13 cellular contexts compared by ENCODE assay signal in the genomic region with DNA sequence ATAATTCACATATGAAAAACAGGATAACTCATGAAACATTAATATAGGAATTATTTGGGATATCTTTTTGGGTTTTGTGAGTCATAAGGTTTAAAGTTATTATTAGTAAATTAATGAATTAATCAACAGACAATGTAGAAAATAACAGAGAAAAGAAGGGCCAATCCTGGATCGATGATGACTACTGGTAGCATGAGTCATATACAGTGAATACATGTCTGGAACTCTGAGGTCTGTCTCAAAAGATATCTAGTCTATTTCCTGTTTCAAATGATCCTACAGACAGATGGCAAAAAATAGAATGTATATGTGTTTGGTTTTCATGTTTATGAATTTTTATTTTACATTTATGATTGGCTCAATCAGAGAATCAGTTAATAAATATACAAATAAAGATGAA.
"Had no signal": no experiment of that assay in that cellular context is flagged by ENCODE, and none has a peak within 500 bp of the region (broad histone marks: within the 10 kb centered on the region; RNA-seq: fewer than 3 reads in every experiment).

No MANE protein-coding gene starts in this region.

- H3K36me3 ChIP-seq: ascending aorta, esophagus muscularis mucosa, lower lobe of right lung, sigmoid colon had no signal

- ATAC-seq: activated CD4-positive, CD25-positive, alpha-beta regulatory T cell treated with anti-CD3 and anti-CD28 coated beads, Interleukin-2, amount 50 U/mL, for 24 hours; lower lobe of right lung; stimulated activated effector memory CD8-positive, alpha-beta T cell treated with anti-CD3 and anti-CD28 coated beads, Interleukin-12 subunit alpha, Interleukin-12 subunit beta, amount 100 ng/mL, for 72 hours had no signal

- H3K27me3 ChIP-seq: ascending aorta, esophagus muscularis mucosa, sigmoid colon had no signal

- H3K4me1 ChIP-seq: ascending aorta, esophagus muscularis mucosa, lower lobe of right lung, sigmoid colon had no signal

- H3K4me3 ChIP-seq: ascending aorta, esophagus muscularis mucosa, lower lobe of right lung, sigmoid colon had no signal

- H3K27ac ChIP-seq: ascending aorta, esophagus muscularis mucosa, lower lobe of right lung, sigmoid colon had no signal

- H3K9me3 ChIP-seq: ascending aorta, esophagus muscularis mucosa, lower lobe of right lung, sigmoid colon had no signal

- DNase-seq: activated CD4-positive, alpha-beta T cell treated with anti-CD3 and anti-CD28 coated beads, Interleukin-2, amount 50 U/mL, for 1 hour; activated CD8-positive, alpha-beta memory T cell treated with anti-CD3 and anti-CD28 coated beads for 24 hours; activated naive CD4-positive, alpha-beta T cell; hippocampal formation; lower lobe of right lung; sigmoid colon; stimulated activated CD4-positive, alpha-beta T cell treated with anti-CD3 and anti-CD28 coated beads, Interleukin-12 subunit alpha, Interleukin-12 subunit beta, amount 100 ng/mL, for 4 hours; stimulated activated CD4-positive, alpha-beta T cell treated with anti-CD3 and anti-CD28 coated beads, Interleukin-2, amount 100 ng/mL, for 24 hours; SW 1271 had no signal
